Comparison of ENCODE assay signal across 17 cellular contexts in the genomic region with DNA sequence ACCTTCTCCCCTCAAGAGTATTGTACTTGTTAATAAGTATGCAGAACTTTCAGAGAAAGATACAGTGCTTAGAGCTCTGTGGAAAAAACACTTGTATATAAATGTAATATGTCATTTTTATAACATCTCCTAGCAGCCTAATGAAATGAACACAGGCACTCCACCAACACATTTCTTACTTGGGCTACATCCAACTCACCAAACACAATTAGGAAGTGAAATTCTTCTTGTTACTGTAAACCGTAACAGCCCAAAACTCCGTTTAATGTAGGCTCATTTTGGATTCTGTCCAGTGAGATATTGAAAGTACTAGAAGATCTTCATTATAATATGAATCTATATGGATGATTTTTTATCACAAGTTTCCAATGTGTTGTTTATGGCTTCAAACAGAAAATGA.
A peak's percentile ranks its signal among the peaks of the same experiment; 100 is the strongest.
DNase-seq lines count a peak whose midpoint lies in the region; ATAC-seq, FAIRE-seq and TF ChIP-seq lines count a peak whose summit lies in the region.
"Had no signal": no experiment of that assay in that cellular context is flagged by ENCODE, and none has a peak within 500 bp of the region (broad histone marks: within the 10 kb centered on the region; RNA-seq: fewer than 3 reads in every experiment).

No MANE protein-coding gene starts in this region.

- H3K27me3 ChIP-seq in PC-3 (ENCODE audit: low read length) (no peaks in the 10 kb centered on the region), pancreas (no peaks in the 10 kb centered on the region), WERI-Rb-1 (ENCODE audit: insufficient read depth, low read depth, severe bottlenecking) (no peaks in the 10 kb centered on the region)

- H3K79me2 ChIP-seq in PC-3 (ENCODE audit: low read length), result no peaks in the 10 kb centered on the region

- CTCF ChIA-PET in PC-3 (lab: Charles Lee), result interaction anchor here (0.6 kb wide), 1 partner anchor 103 kb away, joined by 3 read pairs; no protein-coding TSS in a partner anchor

- no peak overlapping the region for H3K4me2 ChIP-seq in PC-3 (ENCODE audit: low read length)
- H3K4me2 ChIP-seq: SK-N-SH had no signal

- no peaks in the 10 kb centered on the region for H4K20me1 ChIP-seq in PC-3 (ENCODE audit: low read length)

- no peak for TF ChIP-seq CTCF in PC-3 (conservative IDR thresholded peaks at IDR 0.05; ENCODE audit: low read depth, low read length)
- TF ChIP-seq CTCF in pancreas (IDR thresholded peaks at IDR 0.05), result no peak
- TF ChIP-seq CTCF in WERI-Rb-1 (IDR thresholded peaks at IDR 0.05; ENCODE audit: low read depth, low read length), result no peak

- ATAC-seq in HG02884 (IDR thresholded peaks at IDR 0.05; ENCODE audit: unreplicated experiment), result peak; percentile 55
- no peak for ATAC-seq in PC-3
- no peak for ATAC-seq in pancreas
- ATAC-seq: stimulated activated effector memory CD8-positive, alpha-beta T cell treated with anti-CD3 and anti-CD28 coated beads, Interleukin-12 subunit alpha, Interleukin-12 subunit beta, amount 100 ng/mL, for 72 hours had no signal

- H2AFZ ChIP-seq in PC-3 (ENCODE audit: low read length), result peak overlapping the region; percentile 21; the same call in 1 of the 2 replicates

- no peak overlapping the region for H3K27ac ChIP-seq in PC-3 (ENCODE audit: low read length)
- no peak overlapping the region for H3K27ac ChIP-seq in pancreas
- no peak overlapping the region for H3K27ac ChIP-seq in WERI-Rb-1

- H3K36me3 ChIP-seq in PC-3 (ENCODE audit: low read depth, low read length) (no peaks in the 10 kb centered on the region), pancreas (no peaks in the 10 kb centered on the region), WERI-Rb-1 (no peaks in the 10 kb centered on the region)

- FAIRE-seq in pancreas (lab: Jason Lieb, UNC), result peak; percentile 57

- in situ Hi-C loops in ACHN (cut with HindIII; ENCODE audit: low pct_ligation_motif_present, low pct_unique_long_range_greater_than_20kb, low sequenced_read_pairs), result loop anchor here (25.0 kb wide), 1 partner anchor 271 kb away; no protein-coding TSS in a partner anchor

- H3F3A ChIP-seq in PC-3 (ENCODE audit: low read length, unreplicated experiment), result no peaks in the 10 kb centered on the region

- intact Hi-C loops in PC-3 (cut with micrococcal nuclease), result loop anchor here (2.0 to 5.0 kb wide), 2 partner anchors 104 to 306 kb away; partner anchors contain the start of gene SLC8A1
- intact Hi-C loops in pancreas (cut with DNase I), result no loop called here

- no peaks in the 10 kb centered on the region for H3K9me2 ChIP-seq in PC-3 (replicated peaks; ENCODE audit: low read length)
- H3K9me2 ChIP-seq: SK-N-SH had no signal

- DNase-seq in DMS79 treated with DMSO at 0.1 percent for 48 hours (lab: John Stamatoyannopoulos, UW) (peak; percentile 4), DMS79 (lab: John Stamatoyannopoulos, UW) (no peak), PC-3 (no peak), pancreas (no peak), WERI-Rb-1 (no peak), ACHN (no peak), COLO829 (ENCODE audit: low spot score) (no peak)
- DNase-seq: 8988T; activated CD8-positive, alpha-beta memory T cell treated with anti-CD3 and anti-CD28 coated beads for 24 hours; aorta; CD4-positive, alpha-beta memory T cell; NCI-H2081 treated with DMSO at 0.1 percent for 48 hours; NCI-H82; SK-N-SH; stimulated activated CD4-positive, alpha-beta T cell treated with anti-CD3 and anti-CD28 coated beads, Interleukin-4, amount 100 ng/mL, for 4 hours had no signal

- POLR2A ChIA-PET in PC-3 (lab: Charles Lee; ENCODE audit: unreplicated experiment), result no interaction called here

- 10 to 16% methylated on average over 2 of the region's 2 CpGs for WGBS in pancreas, 2 donors

- 0 out of 2 replicates have a peak, but pooled peaks cover 2% of the 10 kb centered on the region for H3K4me1 ChIP-seq in PC-3 (ENCODE audit: insufficient read depth, low read length)
- no peaks in the 10 kb centered on the region for H3K4me1 ChIP-seq in pancreas

- no peak overlapping the region for H3K9ac ChIP-seq in PC-3 (ENCODE audit: low read length)
- H3K9ac ChIP-seq: SK-N-SH had no signal

- H3K4me3 ChIP-seq in PC-3 (ENCODE audit: low read length) (no peak overlapping the region), pancreas (no peak overlapping the region), WERI-Rb-1 (ENCODE audit: low read depth, low read length) (no peak overlapping the region)

- no TSS peak for BruUV-seq in PC-3 (replicated peaks; lab: Mats Ljungman, UMichigan)

- H3K9me3 ChIP-seq in PC-3 (ENCODE audit: low read length) (no peaks in the 10 kb centered on the region), pancreas (no peaks in the 10 kb centered on the region), WERI-Rb-1 (ENCODE audit: severe bottlenecking) (no peaks in the 10 kb centered on the region)
- H3K9me3 ChIP-seq: SK-N-SH had no signal
